1 cellular context compared by ENCODE assay signal in the genomic region with DNA sequence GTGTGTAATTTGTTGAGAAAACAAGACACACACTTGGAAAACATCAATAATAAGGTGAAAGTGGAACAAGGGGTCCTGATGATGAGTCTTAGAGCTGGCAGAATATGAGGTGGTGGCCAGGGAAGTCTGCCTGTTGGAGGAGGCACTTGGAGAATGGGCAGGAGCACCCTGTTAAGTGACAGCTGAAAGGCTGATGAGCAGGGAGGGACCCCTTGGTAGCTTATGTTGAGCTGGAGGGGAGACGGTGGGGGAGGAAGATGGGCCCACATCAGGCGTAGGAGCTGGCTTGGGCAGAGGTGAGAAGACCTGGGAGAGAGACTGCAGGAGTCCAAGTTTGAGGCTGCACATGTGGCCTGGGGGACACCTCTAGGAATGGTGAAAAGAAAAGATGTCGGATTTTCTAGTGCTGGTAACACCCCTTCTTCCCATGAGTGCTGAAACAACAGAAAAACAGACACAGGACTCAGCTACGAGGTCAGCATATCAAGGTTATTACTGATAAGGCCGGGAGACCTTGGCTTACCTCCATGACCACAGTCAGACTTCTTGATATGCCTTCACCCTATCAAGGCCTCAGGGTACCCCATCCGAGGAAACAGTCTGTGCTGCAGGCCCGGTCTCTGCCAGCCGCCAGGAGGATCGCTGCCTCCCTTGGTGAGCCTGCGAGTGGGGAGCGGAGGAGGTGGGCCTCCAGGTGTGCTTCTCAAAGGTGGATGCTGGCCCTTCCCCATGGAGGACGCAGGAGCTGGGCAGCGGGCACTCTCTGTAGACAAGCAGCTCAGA.
TF ChIP-seq lines count a peak whose summit lies in the region.

No MANE protein-coding gene starts in this region.

TF ChIP-seq in SK-N-SH treated with all-trans-retinoic acid at 6 μM for 48 hours, 23 proteins besides CTCF, POLR2A, EP300 and RAD21 (continued from another document):
- TF ChIP-seq, protein P1, sequence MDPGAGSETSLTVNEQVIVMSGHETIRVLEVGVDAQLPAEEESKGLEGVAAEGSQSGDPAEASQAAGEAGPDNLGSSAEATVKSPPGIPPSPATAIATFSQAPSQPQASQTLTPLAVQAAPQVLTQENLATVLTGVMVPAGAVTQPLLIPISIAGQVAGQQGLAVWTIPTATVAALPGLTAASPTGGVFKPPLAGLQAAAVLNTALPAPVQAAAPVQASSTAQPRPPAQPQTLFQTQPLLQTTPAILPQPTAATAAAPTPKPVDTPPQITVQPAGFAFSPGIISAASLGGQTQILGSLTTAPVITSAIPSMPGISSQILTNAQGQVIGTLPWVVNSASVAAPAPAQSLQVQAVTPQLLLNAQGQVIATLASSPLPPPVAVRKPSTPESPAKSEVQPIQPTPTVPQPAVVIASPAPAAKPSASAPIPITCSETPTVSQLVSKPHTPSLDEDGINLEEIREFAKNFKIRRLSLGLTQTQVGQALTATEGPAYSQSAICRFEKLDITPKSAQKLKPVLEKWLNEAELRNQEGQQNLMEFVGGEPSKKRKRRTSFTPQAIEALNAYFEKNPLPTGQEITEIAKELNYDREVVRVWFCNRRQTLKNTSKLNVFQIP (CRISPR knock-in tag; IDR thresholded peaks at IDR 0.05; ENCODE audit: borderline replicate concordance, low read depth) = no peak
- no peak for TF ChIP-seq ZFP30 (CRISPR knock-in tag; IDR thresholded peaks at IDR 0.05)
- TF ChIP-seq BACH2 (CRISPR knock-in tag; IDR thresholded peaks at IDR 0.05; ENCODE audit: borderline replicate concordance) = no peak
- TF ChIP-seq, protein P2, sequence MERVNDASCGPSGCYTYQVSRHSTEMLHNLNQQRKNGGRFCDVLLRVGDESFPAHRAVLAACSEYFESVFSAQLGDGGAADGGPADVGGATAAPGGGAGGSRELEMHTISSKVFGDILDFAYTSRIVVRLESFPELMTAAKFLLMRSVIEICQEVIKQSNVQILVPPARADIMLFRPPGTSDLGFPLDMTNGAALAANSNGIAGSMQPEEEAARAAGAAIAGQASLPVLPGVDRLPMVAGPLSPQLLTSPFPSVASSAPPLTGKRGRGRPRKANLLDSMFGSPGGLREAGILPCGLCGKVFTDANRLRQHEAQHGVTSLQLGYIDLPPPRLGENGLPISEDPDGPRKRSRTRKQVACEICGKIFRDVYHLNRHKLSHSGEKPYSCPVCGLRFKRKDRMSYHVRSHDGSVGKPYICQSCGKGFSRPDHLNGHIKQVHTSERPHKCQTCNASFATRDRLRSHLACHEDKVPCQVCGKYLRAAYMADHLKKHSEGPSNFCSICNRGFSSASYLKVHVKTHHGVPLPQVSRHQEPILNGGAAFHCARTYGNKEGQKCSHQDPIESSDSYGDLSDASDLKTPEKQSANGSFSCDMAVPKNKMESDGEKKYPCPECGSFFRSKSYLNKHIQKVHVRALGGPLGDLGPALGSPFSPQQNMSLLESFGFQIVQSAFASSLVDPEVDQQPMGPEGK (CRISPR knock-in tag; IDR thresholded peaks at IDR 0.05; ENCODE audit: borderline replicate concordance) = no peak
